ENCODE assay signal across 1 cellular context in genomic region chr12:124347805-124348658, GRCh38.
TF ChIP-seq lines count a peak whose summit lies in the region.

No MANE protein-coding gene starts in this region.

TF ChIP-seq in HepG2, 621 proteins besides CTCF, POLR2A, EP300 and RAD21 (continued from another document and continues in another):
- TF ChIP-seq NFAT5 (CRISPR knock-in tag; IDR thresholded peaks at IDR 0.05): 0 out of 2 replicates have a peak, but pooled peaks have one; percentile 13
- TF ChIP-seq ZFP90 (CRISPR knock-in tag; IDR thresholded peaks at IDR 0.05; ENCODE audit: borderline replicate concordance): no peak
- 0 out of 2 replicates have a peak, but pooled peaks have one; percentile 20 for TF ChIP-seq ZKSCAN1 (IDR thresholded peaks at IDR 0.05; ENCODE audit: low read length)
- no peak for TF ChIP-seq GFI1 (CRISPR knock-in tag; IDR thresholded peaks at IDR 0.05; ENCODE audit: borderline replicate concordance)
- TF ChIP-seq NR0B2 (CRISPR knock-in tag; IDR thresholded peaks at IDR 0.05): no peak
- TF ChIP-seq NR2F1 (CRISPR knock-in tag; IDR thresholded peaks at IDR 0.05): no peak
- no peak for TF ChIP-seq ZNF501 (CRISPR knock-in tag; IDR thresholded peaks at IDR 0.05)
- TF ChIP-seq ZNF263 (CRISPR knock-in tag; IDR thresholded peaks at IDR 0.05): peak; percentile 75
- no peak for TF ChIP-seq ZNF275 (CRISPR knock-in tag; IDR thresholded peaks at IDR 0.05; ENCODE audit: borderline replicate concordance)
- TF ChIP-seq ZNF616 (CRISPR knock-in tag; IDR thresholded peaks at IDR 0.05; ENCODE audit: low read depth): no peak
- TF ChIP-seq ZFX (CRISPR knock-in tag; IDR thresholded peaks at IDR 0.05; ENCODE audit: low read depth): peak; percentile 22; the same call in 1 of the 2 replicates
- TF ChIP-seq ARNTL (CRISPR knock-in tag; IDR thresholded peaks at IDR 0.05): no peak
- TF ChIP-seq SMC3 (IDR thresholded peaks at IDR 0.05; ENCODE audit: low read length): peak; percentile 57
- no peak for TF ChIP-seq IKZF1 (IDR thresholded peaks at IDR 0.05)
- TF ChIP-seq TOPORS (CRISPR knock-in tag; IDR thresholded peaks at IDR 0.05): 0 out of 2 replicates have a peak, but pooled peaks have one; percentile 42
- TF ChIP-seq ZNF468 (CRISPR knock-in tag; IDR thresholded peaks at IDR 0.05): no peak
- TF ChIP-seq ZNF678 (CRISPR knock-in tag; IDR thresholded peaks at IDR 0.05): no peak
- no peak for TF ChIP-seq PBX2 (CRISPR knock-in tag; IDR thresholded peaks at IDR 0.05)
- TF ChIP-seq ZFP36L2 (CRISPR knock-in tag; IDR thresholded peaks at IDR 0.05): no peak
- no peak for TF ChIP-seq TRIM24 (CRISPR knock-in tag; IDR thresholded peaks at IDR 0.05)
- TF ChIP-seq ZNF782 (CRISPR knock-in tag; IDR thresholded peaks at IDR 0.05; ENCODE audit: borderline replicate concordance): no peak
- no peak for TF ChIP-seq CBFB (CRISPR knock-in tag; IDR thresholded peaks at IDR 0.05)
- no peak for TF ChIP-seq PCBP1 (IDR thresholded peaks at IDR 0.05; ENCODE audit: borderline replicate concordance, low read depth, low read length)
- no peak for TF ChIP-seq ZBTB1 (CRISPR knock-in tag; IDR thresholded peaks at IDR 0.05; ENCODE audit: borderline replicate concordance)
- no peak for TF ChIP-seq ELF3 (CRISPR knock-in tag; IDR thresholded peaks at IDR 0.05)
- no peak for TF ChIP-seq KLF9 (CRISPR knock-in tag; IDR thresholded peaks at IDR 0.05; ENCODE audit: low read depth)
- 0 out of 2 replicates have a peak, but pooled peaks have one; percentile 42 for TF ChIP-seq HNRNPL (IDR thresholded peaks at IDR 0.05; ENCODE audit: low read depth, low read length)
- TF ChIP-seq ZNF569 (CRISPR knock-in tag; IDR thresholded peaks at IDR 0.05; ENCODE audit: borderline replicate concordance): no peak
- no peak for TF ChIP-seq ZNF142 (CRISPR knock-in tag; IDR thresholded peaks at IDR 0.05)
- TF ChIP-seq BRD4 (CRISPR knock-in tag; IDR thresholded peaks at IDR 0.05): no peak
- TF ChIP-seq ZBTB10 (CRISPR knock-in tag; IDR thresholded peaks at IDR 0.05; ENCODE audit: borderline replicate concordance): no peak
- TF ChIP-seq TFDP1 (CRISPR knock-in tag; IDR thresholded peaks at IDR 0.05; ENCODE audit: borderline replicate concordance): no peak
- no peak for TF ChIP-seq ATF6 (CRISPR knock-in tag; conservative IDR thresholded peaks at IDR 0.05)
- no peak for TF ChIP-seq ZNF230 (CRISPR knock-in tag; IDR thresholded peaks at IDR 0.05)
- no peak for TF ChIP-seq CEBPB (IDR thresholded peaks at IDR 0.05; ENCODE audit: borderline replicate concordance, low read depth, low read length)
- TF ChIP-seq ELF4 (CRISPR knock-in tag; IDR thresholded peaks at IDR 0.05; ENCODE audit: borderline replicate concordance): no peak
